1 cellular context compared by ENCODE assay signal in genomic region chr1:9202240-9202870, GRCh38.
TF ChIP-seq lines count a peak whose summit lies in the region.

No MANE protein-coding gene starts in this region.

TF ChIP-seq in H1, 55 proteins besides CTCF, POLR2A, EP300 and RAD21 (continued from another document):
- TF ChIP-seq, protein P1, sequence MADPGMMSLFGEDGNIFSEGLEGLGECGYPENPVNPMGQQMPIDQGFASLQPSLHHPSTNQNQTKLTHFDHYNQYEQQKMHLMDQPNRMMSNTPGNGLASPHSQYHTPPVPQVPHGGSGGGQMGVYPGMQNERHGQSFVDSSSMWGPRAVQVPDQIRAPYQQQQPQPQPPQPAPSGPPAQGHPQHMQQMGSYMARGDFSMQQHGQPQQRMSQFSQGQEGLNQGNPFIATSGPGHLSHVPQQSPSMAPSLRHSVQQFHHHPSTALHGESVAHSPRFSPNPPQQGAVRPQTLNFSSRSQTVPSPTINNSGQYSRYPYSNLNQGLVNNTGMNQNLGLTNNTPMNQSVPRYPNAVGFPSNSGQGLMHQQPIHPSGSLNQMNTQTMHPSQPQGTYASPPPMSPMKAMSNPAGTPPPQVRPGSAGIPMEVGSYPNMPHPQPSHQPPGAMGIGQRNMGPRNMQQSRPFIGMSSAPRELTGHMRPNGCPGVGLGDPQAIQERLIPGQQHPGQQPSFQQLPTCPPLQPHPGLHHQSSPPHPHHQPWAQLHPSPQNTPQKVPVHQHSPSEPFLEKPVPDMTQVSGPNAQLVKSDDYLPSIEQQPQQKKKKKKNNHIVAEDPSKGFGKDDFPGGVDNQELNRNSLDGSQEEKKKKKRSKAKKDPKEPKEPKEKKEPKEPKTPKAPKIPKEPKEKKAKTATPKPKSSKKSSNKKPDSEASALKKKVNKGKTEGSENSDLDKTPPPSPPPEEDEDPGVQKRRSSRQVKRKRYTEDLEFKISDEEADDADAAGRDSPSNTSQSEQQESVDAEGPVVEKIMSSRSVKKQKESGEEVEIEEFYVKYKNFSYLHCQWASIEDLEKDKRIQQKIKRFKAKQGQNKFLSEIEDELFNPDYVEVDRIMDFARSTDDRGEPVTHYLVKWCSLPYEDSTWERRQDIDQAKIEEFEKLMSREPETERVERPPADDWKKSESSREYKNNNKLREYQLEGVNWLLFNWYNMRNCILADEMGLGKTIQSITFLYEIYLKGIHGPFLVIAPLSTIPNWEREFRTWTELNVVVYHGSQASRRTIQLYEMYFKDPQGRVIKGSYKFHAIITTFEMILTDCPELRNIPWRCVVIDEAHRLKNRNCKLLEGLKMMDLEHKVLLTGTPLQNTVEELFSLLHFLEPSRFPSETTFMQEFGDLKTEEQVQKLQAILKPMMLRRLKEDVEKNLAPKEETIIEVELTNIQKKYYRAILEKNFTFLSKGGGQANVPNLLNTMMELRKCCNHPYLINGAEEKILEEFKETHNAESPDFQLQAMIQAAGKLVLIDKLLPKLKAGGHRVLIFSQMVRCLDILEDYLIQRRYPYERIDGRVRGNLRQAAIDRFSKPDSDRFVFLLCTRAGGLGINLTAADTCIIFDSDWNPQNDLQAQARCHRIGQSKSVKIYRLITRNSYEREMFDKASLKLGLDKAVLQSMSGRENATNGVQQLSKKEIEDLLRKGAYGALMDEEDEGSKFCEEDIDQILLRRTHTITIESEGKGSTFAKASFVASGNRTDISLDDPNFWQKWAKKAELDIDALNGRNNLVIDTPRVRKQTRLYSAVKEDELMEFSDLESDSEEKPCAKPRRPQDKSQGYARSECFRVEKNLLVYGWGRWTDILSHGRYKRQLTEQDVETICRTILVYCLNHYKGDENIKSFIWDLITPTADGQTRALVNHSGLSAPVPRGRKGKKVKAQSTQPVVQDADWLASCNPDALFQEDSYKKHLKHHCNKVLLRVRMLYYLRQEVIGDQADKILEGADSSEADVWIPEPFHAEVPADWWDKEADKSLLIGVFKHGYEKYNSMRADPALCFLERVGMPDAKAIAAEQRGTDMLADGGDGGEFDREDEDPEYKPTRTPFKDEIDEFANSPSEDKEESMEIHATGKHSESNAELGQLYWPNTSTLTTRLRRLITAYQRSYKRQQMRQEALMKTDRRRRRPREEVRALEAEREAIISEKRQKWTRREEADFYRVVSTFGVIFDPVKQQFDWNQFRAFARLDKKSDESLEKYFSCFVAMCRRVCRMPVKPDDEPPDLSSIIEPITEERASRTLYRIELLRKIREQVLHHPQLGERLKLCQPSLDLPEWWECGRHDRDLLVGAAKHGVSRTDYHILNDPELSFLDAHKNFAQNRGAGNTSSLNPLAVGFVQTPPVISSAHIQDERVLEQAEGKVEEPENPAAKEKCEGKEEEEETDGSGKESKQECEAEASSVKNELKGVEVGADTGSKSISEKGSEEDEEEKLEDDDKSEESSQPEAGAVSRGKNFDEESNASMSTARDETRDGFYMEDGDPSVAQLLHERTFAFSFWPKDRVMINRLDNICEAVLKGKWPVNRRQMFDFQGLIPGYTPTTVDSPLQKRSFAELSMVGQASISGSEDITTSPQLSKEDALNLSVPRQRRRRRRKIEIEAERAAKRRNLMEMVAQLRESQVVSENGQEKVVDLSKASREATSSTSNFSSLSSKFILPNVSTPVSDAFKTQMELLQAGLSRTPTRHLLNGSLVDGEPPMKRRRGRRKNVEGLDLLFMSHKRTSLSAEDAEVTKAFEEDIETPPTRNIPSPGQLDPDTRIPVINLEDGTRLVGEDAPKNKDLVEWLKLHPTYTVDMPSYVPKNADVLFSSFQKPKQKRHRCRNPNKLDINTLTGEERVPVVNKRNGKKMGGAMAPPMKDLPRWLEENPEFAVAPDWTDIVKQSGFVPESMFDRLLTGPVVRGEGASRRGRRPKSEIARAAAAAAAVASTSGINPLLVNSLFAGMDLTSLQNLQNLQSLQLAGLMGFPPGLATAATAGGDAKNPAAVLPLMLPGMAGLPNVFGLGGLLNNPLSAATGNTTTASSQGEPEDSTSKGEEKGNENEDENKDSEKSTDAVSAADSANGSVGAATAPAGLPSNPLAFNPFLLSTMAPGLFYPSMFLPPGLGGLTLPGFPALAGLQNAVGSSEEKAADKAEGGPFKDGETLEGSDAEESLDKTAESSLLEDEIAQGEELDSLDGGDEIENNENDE (IDR thresholded peaks at IDR 0.05; ENCODE audit: insufficient replicate concordance, low read length) = no peak
TF ChIP-seq in H1: peak in this region for 1.
